ENCODE assay signal across 19 cellular contexts in genomic region chr10:4215485-4215884, GRCh38.
"Had no signal": no experiment of that assay in that cellular context is flagged by ENCODE, and none has a peak within 500 bp of the region (broad histone marks: within the 10 kb centered on the region; RNA-seq: fewer than 3 reads in every experiment).

No MANE protein-coding gene starts in this region.

- H3K27me3 ChIP-seq: breast epithelium, tibial nerve had no signal

- H3K4me3 Mint-ChIP-seq: activated naive CD8-positive, alpha-beta T cell treated with anti-CD3 and anti-CD28 coated beads, Interleukin-2, amount 10 ng/mL, durations not matched to agents 7 days and 5 days; activated T-helper 17 cell treated with anti-CD3 and anti-CD28 coated beads, Interleukin-2, amount 50 U/mL, for 72 hours; immature natural killer cell; naive thymus-derived CD8-positive, alpha-beta T cell; stimulated activated effector memory CD8-positive, alpha-beta T cell treated with anti-CD3 and anti-CD28 coated beads, Interleukin-12 subunit alpha, Interleukin-12 subunit beta, amount 100 ng/mL, for 72 hours had no signal

- H3K4me1 ChIP-seq: breast epithelium, lower lobe of right lung had no signal

- H3K4me3 ChIP-seq: breast epithelium, dorsolateral prefrontal cortex, lower lobe of right lung, tibial nerve had no signal

- H3K36me3 Mint-ChIP-seq: immature natural killer cell; naive thymus-derived CD8-positive, alpha-beta T cell; stimulated activated effector memory CD8-positive, alpha-beta T cell treated with anti-CD3 and anti-CD28 coated beads, Interleukin-12 subunit alpha, Interleukin-12 subunit beta, amount 100 ng/mL, for 72 hours had no signal

- DNase-seq: activated CD4-positive, alpha-beta T cell treated with anti-CD3 and anti-CD28 coated beads for 48 hours; activated CD8-positive, alpha-beta memory T cell treated with anti-CD3 and anti-CD28 coated beads for 24 hours; activated naive CD8-positive, alpha-beta T cell treated with anti-CD3 and anti-CD28 coated beads, Interleukin-2, amount 10 ng/mL, durations not matched to agents 7 days and 5 days; anterior cingulate cortex; dorsolateral prefrontal cortex; glutamatergic neuron; immature natural killer cell; lower lobe of right lung; midbrain; naive thymus-derived CD8-positive, alpha-beta T cell; nucleus accumbens; T-helper 9 cell had no signal

- ATAC-seq: activated T-helper 17 cell treated with anti-CD3 and anti-CD28 coated beads, Interleukin-2, amount 50 U/mL, for 72 hours; esophagus mucosa; lower lobe of right lung; naive thymus-derived CD8-positive, alpha-beta T cell; stimulated activated effector memory CD8-positive, alpha-beta T cell treated with anti-CD3 and anti-CD28 coated beads, Interleukin-12 subunit alpha, Interleukin-12 subunit beta, amount 100 ng/mL, for 72 hours had no signal

- H3K4me1 Mint-ChIP-seq: immature natural killer cell; naive thymus-derived CD8-positive, alpha-beta T cell had no signal

- H3K27ac ChIP-seq: breast epithelium, dorsolateral prefrontal cortex, lower lobe of right lung, tibial nerve, VCaP had no signal

- H3K27me3 Mint-ChIP-seq: activated T-helper 17 cell treated with anti-CD3 and anti-CD28 coated beads, Interleukin-2, amount 50 U/mL, for 72 hours had no signal

- H3K27ac Mint-ChIP-seq: activated naive CD8-positive, alpha-beta T cell treated with anti-CD3 and anti-CD28 coated beads, Interleukin-2, amount 10 ng/mL, durations not matched to agents 7 days and 5 days; activated T-helper 17 cell treated with anti-CD3 and anti-CD28 coated beads, Interleukin-2, amount 50 U/mL, for 72 hours; immature natural killer cell; naive thymus-derived CD8-positive, alpha-beta T cell; progenitor cell of endocrine pancreas; stimulated activated effector memory CD8-positive, alpha-beta T cell treated with anti-CD3 and anti-CD28 coated beads, Interleukin-12 subunit alpha, Interleukin-12 subunit beta, amount 100 ng/mL, for 72 hours had no signal

- H3K9me3 Mint-ChIP-seq: activated T-helper 17 cell treated with anti-CD3 and anti-CD28 coated beads, Interleukin-2, amount 50 U/mL, for 72 hours; naive thymus-derived CD8-positive, alpha-beta T cell; stimulated activated effector memory CD8-positive, alpha-beta T cell treated with anti-CD3 and anti-CD28 coated beads, Interleukin-12 subunit alpha, Interleukin-12 subunit beta, amount 100 ng/mL, for 72 hours had no signal

- H3K36me3 ChIP-seq: breast epithelium, lower lobe of right lung, tibial nerve had no signal

- H3K9me3 ChIP-seq: breast epithelium, lower lobe of right lung, tibial nerve had no signal
